In genomic region chr1:179814513-179814838, GRCh38 we compare ENCODE assay signal across 8 cellular contexts.
A peak's percentile ranks its signal among the peaks of the same experiment; 100 is the strongest.
DNase-seq lines count a peak whose midpoint lies in the region; ATAC-seq lines count a peak whose summit lies in the region.

No MANE protein-coding gene starts in this region.

- H3K27ac ChIP-seq in thymus (ENCODE audit: low read depth), result peak overlapping the region; percentile 58

- H3K4me3 Mint-ChIP-seq in activated T-cell treated with anti-CD3 and anti-CD28 coated beads, Interleukin-2, amount 50 U/mL, for 24 hours, result peak overlapping the region; percentile 75
- H3K4me3 Mint-ChIP-seq in immature natural killer cell, result peak overlapping the region; percentile 90 to 99 (median 94)

- no peaks in the 10 kb centered on the region for H3K36me3 Mint-ChIP-seq in activated T-cell treated with anti-CD3 and anti-CD28 coated beads, Interleukin-2, amount 50 U/mL, for 24 hours (ENCODE audit: low read depth)
- no peaks in the 10 kb centered on the region for H3K36me3 Mint-ChIP-seq in immature natural killer cell

- peaks cover 20% of the 10 kb centered on the region for H3K4me1 Mint-ChIP-seq in activated T-cell treated with anti-CD3 and anti-CD28 coated beads, Interleukin-2, amount 50 U/mL, for 24 hours (ENCODE audit: low read depth)
- peaks cover 18 to 22% of the 10 kb centered on the region in 2 donors for H3K4me1 Mint-ChIP-seq in immature natural killer cell

- peaks cover 40% of the 10 kb centered on the region for H3K27me3 ChIP-seq in adipocyte (replicated peaks; ENCODE audit: control insufficient read depth, insufficient read depth, low read length)
- H3K27me3 ChIP-seq in thymus (ENCODE audit: control insufficient read depth, insufficient read depth), result no peaks in the 10 kb centered on the region

- 4% methylated on average over 16 of the region's 16 CpGs for WGBS in thymus

- peak; percentile 35 for ATAC-seq in HG03342 (IDR thresholded peaks at IDR 0.05; ENCODE audit: unreplicated experiment)

- peak overlapping the region; percentile 74 for H3K4me3 ChIP-seq in adipocyte (ENCODE audit: low read length)
- peak overlapping the region; percentile 59 for H3K4me3 ChIP-seq in thymus (ENCODE audit: low read length)

- H3K9me3 ChIP-seq in adipocyte (ENCODE audit: control insufficient read depth, low read length), result no peaks in the 10 kb centered on the region
- no peaks in the 10 kb centered on the region for H3K9me3 ChIP-seq in thymus (ENCODE audit: control insufficient read depth)

- no peaks in the 10 kb centered on the region for H3K27me3 Mint-ChIP-seq in activated T-cell treated with anti-CD3 and anti-CD28 coated beads, Interleukin-2, amount 50 U/mL, for 24 hours
- peaks cover 9 to 23% (median 12%) of the 10 kb centered on the region in 3 donors for H3K27me3 Mint-ChIP-seq in immature natural killer cell (ENCODE audit: low read depth in 3 of 3)

- H3K36me3 ChIP-seq in adipocyte (ENCODE audit: control insufficient read depth, insufficient read depth, low read length, severe bottlenecking) (no peaks in the 10 kb centered on the region), thymus (ENCODE audit: control insufficient read depth, insufficient read depth) (no peaks in the 10 kb centered on the region)

- H3K4me1 ChIP-seq in adipocyte (ENCODE audit: control insufficient read depth, insufficient read depth, low read length), result peaks cover 40% of the 10 kb centered on the region
- H3K4me1 ChIP-seq in thymus (ENCODE audit: control insufficient read depth, insufficient read depth, low read length), result peaks cover 11% of the 10 kb centered on the region

- no peaks in the 10 kb centered on the region for H3K9me3 Mint-ChIP-seq in activated T-cell treated with anti-CD3 and anti-CD28 coated beads, Interleukin-2, amount 50 U/mL, for 24 hours
- H3K9me3 Mint-ChIP-seq in immature natural killer cell, result no peaks in the 10 kb centered on the region

- no peak overlapping the region for H3K27ac Mint-ChIP-seq in activated T-cell treated with anti-CD3 and anti-CD28 coated beads, Interleukin-2, amount 50 U/mL, for 24 hours
- peak overlapping the region in 4 of 6 donors; percentile 64 to 89 (median 83) for H3K27ac Mint-ChIP-seq in immature natural killer cell

- DNase-seq in activated T-cell treated with anti-CD3 and anti-CD28 coated beads, Interleukin-2, amount 50 U/mL, for 24 hours, result no peak
- DNase-seq in activated T-cell treated with anti-CD3 and anti-CD28 coated beads, Interleukin-2, amount 50 U/mL, for 48 hours, result no peak
- no peak for DNase-seq in adipocyte (ENCODE audit: low read depth)
- DNase-seq in immature natural killer cell, result no peak
- DNase-seq in NCI-H1694 treated with DMSO at 0.1 percent for 48 hours (lab: John Stamatoyannopoulos, UW), result no peak
- DNase-seq in NCI-H1092 treated with DMSO at 0.1 percent for 48 hours (lab: John Stamatoyannopoulos, UW), result no peak

- no peak overlapping the region for H3K9ac ChIP-seq in adipocyte (ENCODE audit: low read length)
